8 cellular contexts compared by ENCODE assay signal in the genomic region with DNA sequence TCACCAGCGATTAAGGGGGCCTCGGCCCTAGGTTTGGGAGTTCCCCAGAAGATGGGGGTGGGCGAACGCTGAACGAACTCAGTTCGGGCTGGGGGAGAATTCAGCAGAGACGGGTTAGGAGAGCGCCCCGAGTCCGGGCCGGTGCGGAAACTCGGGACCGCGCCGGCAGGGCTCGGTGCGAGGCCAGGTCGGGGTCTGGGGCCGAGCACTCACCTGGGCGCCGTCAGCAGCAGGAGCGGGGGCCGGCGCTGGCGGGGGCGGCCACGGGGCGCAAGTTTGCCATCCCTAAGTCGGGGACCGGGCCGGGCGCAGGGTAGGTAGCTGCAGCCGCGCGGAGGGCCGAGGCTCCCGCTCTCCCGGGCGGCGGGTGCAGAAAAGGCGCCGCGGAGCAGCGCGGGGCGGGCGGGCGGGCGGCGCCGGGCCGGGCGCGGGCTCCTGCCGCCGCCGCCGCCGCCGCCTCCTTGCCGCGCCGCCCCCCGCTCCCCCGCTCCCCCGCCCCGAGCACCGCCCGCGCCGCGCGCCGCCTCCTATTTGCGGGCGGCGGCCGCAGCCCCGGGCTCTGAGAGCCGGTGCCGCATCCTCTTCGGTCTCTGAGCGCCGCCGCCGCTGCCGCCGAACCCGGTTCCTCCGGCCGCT. TPM values are rescaled to one million over a fixed set of nuclear protein-coding genes. Genes with fewer than 3 reads are reported as not detected.
A peak's percentile ranks its signal among the peaks of the same experiment; 100 is the strongest.
DNase-seq lines count a peak whose midpoint lies in the region; ATAC-seq and TF ChIP-seq lines count a peak whose summit lies in the region.

No MANE protein-coding gene starts in this region.

- BruUV-seq in MCF 10A (replicated peaks; lab: Mats Ljungman, UMichigan) = no TSS peak

- TF ChIP-seq CTCF in BE2C (IDR thresholded peaks at IDR 0.05; ENCODE audit: low read depth, low read length) (no peak), MCF 10A (IDR thresholded peaks at IDR 0.05; ENCODE audit: unreplicated experiment) (no peak), nephron progenitor cell (IDR thresholded peaks at IDR 0.05) (no peak)

- H3K4me1 Mint-ChIP-seq in IgD-negative memory B cell (peaks cover 1 to 10% (median 7%) of the 10 kb centered on the region in 3 donors), MCF 10A (ENCODE audit: insufficient read depth, unreplicated experiment) (peaks cover 11% of the 10 kb centered on the region), nephron progenitor cell (peaks cover 75% of the 10 kb centered on the region)

- POLR2A ChIA-PET in MCF 10A (lab: Yijun Ruan, JAX) = no interaction called here

- H3K27me3 Mint-ChIP-seq in IgD-negative memory B cell (peaks cover 13% of the 10 kb centered on the region), MCF 10A (ENCODE audit: insufficient read depth, unreplicated experiment) (no peaks in the 10 kb centered on the region), nephron progenitor cell (ENCODE audit: low read depth, poor library complexity) (peaks cover 47% of the 10 kb centered on the region)

- peak overlapping the region in 3 of 4 donors; percentile 72 to 91 (median 88) for H3K4me3 Mint-ChIP-seq in IgD-negative memory B cell
- peak overlapping the region; percentile 75 for H3K4me3 Mint-ChIP-seq in MCF 10A (ENCODE audit: unreplicated experiment)
- peak overlapping the region; percentile 85 for H3K4me3 Mint-ChIP-seq in nephron progenitor cell

- no peak for ATAC-seq in GM21528 (IDR thresholded peaks at IDR 0.05; ENCODE audit: low FRiP score, unreplicated experiment)
- no peak for ATAC-seq in GM21717 (IDR thresholded peaks at IDR 0.05; ENCODE audit: unreplicated experiment)

- no peaks in the 10 kb centered on the region for H3K36me3 ChIP-seq in BE2C

- CTCF ChIA-PET in MCF 10A (lab: Yijun Ruan, JAX) = interaction anchor here (0.8 to 1.7 kb wide), 5 partner anchors 34 to 125 kb away, joined by 3 to 6 read pairs (median 4); no protein-coding TSS in a partner anchor

- intact Hi-C loops in MCF 10A (cut with micrococcal nuclease) = loop anchor here (2.0 kb wide), 1 partner anchor 25 kb away; no protein-coding TSS in a partner anchor

- peak overlapping the region; percentile 76 for H3K4me3 ChIP-seq in BE2C (ENCODE audit: low read depth, low read length)

- H3K27me3 ChIP-seq in BE2C = no peaks in the 10 kb centered on the region

- DNase-seq in BE2C = peak; percentile 20
- DNase-seq in MCF 10A (ENCODE audit: unreplicated experiment) = no peak
- DNase-seq in nephron progenitor cell = peak; percentile 62
- no peak for DNase-seq in GM03348 (ENCODE audit: low spot score)
- no peak for DNase-seq in HPDE6-E6E7 (ENCODE audit: extremely low spot score)

- H3K9me3 ChIP-seq in BE2C = no peaks in the 10 kb centered on the region

- no peaks in the 10 kb centered on the region for H3K9me3 Mint-ChIP-seq in IgD-negative memory B cell
- no peaks in the 10 kb centered on the region for H3K9me3 Mint-ChIP-seq in MCF 10A (ENCODE audit: unreplicated experiment)
- H3K9me3 Mint-ChIP-seq in nephron progenitor cell = no peaks in the 10 kb centered on the region

- no peaks in the 10 kb centered on the region for H3K36me3 Mint-ChIP-seq in IgD-negative memory B cell
- H3K36me3 Mint-ChIP-seq in MCF 10A (ENCODE audit: insufficient read depth, unreplicated experiment) = no peaks in the 10 kb centered on the region
- H3K36me3 Mint-ChIP-seq in nephron progenitor cell (ENCODE audit: low read depth) = no peaks in the 10 kb centered on the region

- H3K4me1 ChIP-seq in BE2C = peaks cover 27% of the 10 kb centered on the region

- H3K27ac Mint-ChIP-seq in IgD-negative memory B cell (peak overlapping the region in 1 of 3 donors; percentile 86), MCF 10A (ENCODE audit: low read depth, unreplicated experiment) (no peak overlapping the region), nephron progenitor cell (no peak overlapping the region)

RNA-seq across cellular contexts. Expression of gene ADGRB2, which starts 0.4 kb away (rescaled TPM):
- 104 TPM for polyA plus RNA-seq in BE2C (2012; ENCODE audit: insufficient read depth, insufficient read length, low read depth)
- 0.97 TPM for polyA plus RNA-seq in IgD-negative memory B cell
- 1.5 and 1.7 TPM in 2 replicates for total RNA-seq in MCF 10A (2022)

RNA-seq across cellular contexts. Expression of gene SPOCD1, which starts 52.0 kb away (rescaled TPM):
- polyA plus RNA-seq in BE2C (2012; ENCODE audit: insufficient read depth, insufficient read length, low read depth) = not detected
- not detected for polyA plus RNA-seq in IgD-negative memory B cell
- 0.47 and 0.59 TPM in 2 replicates for total RNA-seq in MCF 10A (2022)

RNA-seq across cellular contexts. Expression of gene COL16A1, which starts 60.0 kb away (rescaled TPM):
- 3.4 TPM for polyA plus RNA-seq in BE2C (2012; ENCODE audit: insufficient read depth, insufficient read length, low read depth)
- polyA plus RNA-seq in IgD-negative memory B cell = not detected
- 42.1 and 49.1 TPM in 2 replicates for total RNA-seq in MCF 10A (2022)

Comparison
In these comparisons a context has a peak if more than half of its experiments do, and no peak if none do; other contexts are left out.
1. DNase-seq: peak in BE2C (single experiment) and nephron progenitor cell (single experiment); none in MCF 10A (single experiment), GM03348 (single experiment) and HPDE6-E6E7 (single experiment).
2. Peak in every context shown above with its lines, with median percentiles within 50 percentile points of each other: H3K4me3 Mint-ChIP-seq.